1 cellular context compared by ENCODE assay signal in genomic region chr11:97856666-97857065, GRCh38.
TF ChIP-seq lines count a peak whose summit lies in the region.

No MANE protein-coding gene starts in this region.

TF ChIP-seq in K562, 482 proteins besides CTCF, POLR2A, EP300 and RAD21 (continued from another document):
- TF ChIP-seq BCLAF1 (IDR thresholded peaks at IDR 0.05; ENCODE audit: borderline replicate concordance in 1 of 2, control insufficient read depth in 1 of 2, low read depth in 2 of 2, low read length in 1 of 2) (no peak), ZSCAN29 (IDR thresholded peaks at IDR 0.05) (no peak), ETV6 (IDR thresholded peaks at IDR 0.05; ENCODE audit: borderline replicate concordance in 1 of 2, low read depth in 2 of 2, low read length in 1 of 2) (no peak), ETV6 (CRISPR knock-in tag; IDR thresholded peaks at IDR 0.05; ENCODE audit: borderline replicate concordance) (no peak)
TF ChIP-seq in K562: peak in this region for 0.
